9 cellular contexts compared by ENCODE assay signal in genomic region chr2:145158051-145158586, GRCh38.
DNase-seq lines count a peak whose midpoint lies in the region; ATAC-seq and TF ChIP-seq lines count a peak whose summit lies in the region.
"Had no signal": no experiment of that assay in that cellular context is flagged by ENCODE, and none has a peak within 500 bp of the region (broad histone marks: within the 10 kb centered on the region; RNA-seq: fewer than 3 reads in every experiment).

No MANE protein-coding gene starts in this region.

- 44 to 47% methylated on average over 2 of the region's 2 CpGs for WGBS in tibial nerve, 2 donors

- H3K36me3 Mint-ChIP-seq in activated T-helper 1 cell treated with anti-CD3 and anti-CD28 coated beads, Interleukin-12 subunit alpha, Interleukin-12 subunit beta, Interleukin-2, Interleukin-4 antibody, amounts not matched to agents 30 ng/mL and 10 ng/mL and 1 ng/mL, durations not matched to agents 14 hours and 24 hours and 36 hours (ENCODE audit: low read depth), result no peaks in the 10 kb centered on the region

- no peaks in the 10 kb centered on the region for H3K4me1 Mint-ChIP-seq in activated T-helper 1 cell treated with anti-CD3 and anti-CD28 coated beads, Interleukin-12 subunit alpha, Interleukin-12 subunit beta, Interleukin-2, Interleukin-4 antibody, amounts not matched to agents 30 ng/mL and 10 ng/mL and 1 ng/mL, durations not matched to agents 14 hours and 24 hours and 36 hours (ENCODE audit: low read depth)

- TF ChIP-seq POLR2A in tibial nerve (IDR thresholded peaks at IDR 0.05), result no peak

- no peaks in the 10 kb centered on the region for H3K27me3 ChIP-seq in left lung
- H3K27me3 ChIP-seq in tibial nerve, result no peaks in the 10 kb centered on the region

- peaks cover 3% of the 10 kb centered on the region for H3K9me3 Mint-ChIP-seq in activated T-helper 1 cell treated with anti-CD3 and anti-CD28 coated beads, Interleukin-12 subunit alpha, Interleukin-12 subunit beta, Interleukin-2, Interleukin-4 antibody, amounts not matched to agents 30 ng/mL and 10 ng/mL and 1 ng/mL, durations not matched to agents 14 hours and 24 hours and 36 hours

- H3K4me3 ChIP-seq in astrocyte of the spinal cord (ENCODE audit: low read depth, low read length), result no peak overlapping the region
- no peak overlapping the region for H3K4me3 ChIP-seq in left lung
- no peak overlapping the region for H3K4me3 ChIP-seq in tibial nerve

- TF ChIP-seq CTCF in astrocyte of the spinal cord (IDR thresholded peaks at IDR 0.05; ENCODE audit: low read depth, low read length) (no peak), left lung (IDR thresholded peaks at IDR 0.05) (no peak), tibial nerve (IDR thresholded peaks at IDR 0.05) (no peak)

- H3K27ac Mint-ChIP-seq in activated T-helper 1 cell treated with anti-CD3 and anti-CD28 coated beads, Interleukin-12 subunit alpha, Interleukin-12 subunit beta, Interleukin-2, Interleukin-4 antibody, amounts not matched to agents 30 ng/mL and 10 ng/mL and 1 ng/mL, durations not matched to agents 14 hours and 24 hours and 36 hours, result no peak overlapping the region

- in situ Hi-C loops in astrocyte of the spinal cord (cut with HindIII; ENCODE audit: low sequenced_read_pairs), result no loop called here

- no peak overlapping the region for H3K4me3 Mint-ChIP-seq in activated T-helper 1 cell treated with anti-CD3 and anti-CD28 coated beads, Interleukin-12 subunit alpha, Interleukin-12 subunit beta, Interleukin-2, Interleukin-4 antibody, amounts not matched to agents 30 ng/mL and 10 ng/mL and 1 ng/mL, durations not matched to agents 14 hours and 24 hours and 36 hours

- intact Hi-C loops in left lung (cut with DNase I), result no loop called here
- intact Hi-C loops in activated T-helper 1 cell treated with anti-CD3 and anti-CD28 coated beads, Interleukin-12 subunit alpha, Interleukin-12 subunit beta, Interleukin-2, Interleukin-4 antibody, amounts not matched to agents 30 ng/mL and 10 ng/mL and 1 ng/mL, durations not matched to agents 14 hours and 24 hours and 36 hours (cut with micrococcal nuclease), result no loop called here

- H3K36me3 ChIP-seq in left lung, result no peaks in the 10 kb centered on the region
- H3K36me3 ChIP-seq in tibial nerve, result no peaks in the 10 kb centered on the region

- ATAC-seq in left lung, result peak; percentile 90
- no peak for ATAC-seq in GM21528 (IDR thresholded peaks at IDR 0.05; ENCODE audit: low FRiP score, unreplicated experiment)

- peak; percentile 19 for DNase-seq in HuH-7 (ENCODE audit: low spot score)
- DNase-seq in astrocyte of the spinal cord (ENCODE audit: low read depth, low spot score), result peak; percentile 88
- DNase-seq in left lung, result peak; percentile 18 to 35
- peak; percentile 58 to 80 for DNase-seq in tibial nerve (ENCODE audit: low spot score in 2 of 2)
- DNase-seq in DMS114 treated with DMSO at 0.1 percent for 48 hours (lab: John Stamatoyannopoulos, UW; ENCODE audit: unreplicated experiment), result no peak
- DNase-seq in activated T-helper 1 cell treated with anti-CD3 and anti-CD28 coated beads, Interleukin-12 subunit alpha, Interleukin-12 subunit beta, Interleukin-2, Interleukin-4 antibody, amounts not matched to agents 30 ng/mL and 10 ng/mL and 1 ng/mL, durations not matched to agents 14 hours and 24 hours and 36 hours (ENCODE audit: low spot score), result no peak
- DNase-seq: NCI-H1048, T-helper 9 cell had no signal

- peak in 1 of 2 donors; percentile 82 for TF ChIP-seq EP300 in tibial nerve (IDR thresholded peaks at IDR 0.05)

- peak overlapping the region in 1 of 2 donors; percentile 33 for H3K27ac ChIP-seq in left lung
- peak overlapping the region in 2 of 4 donors; percentile 9 to 54 for H3K27ac ChIP-seq in tibial nerve

- H3K9me3 ChIP-seq in left lung (peaks cover 0 to 5% of the 10 kb centered on the region in 2 donors), tibial nerve (peaks cover 0 to under 1% (median 0%) of the 10 kb centered on the region in 4 donors)

- no peaks in the 10 kb centered on the region for H3K4me1 ChIP-seq in left lung
- peaks cover 0 to 28% (median 6%) of the 10 kb centered on the region in 4 donors for H3K4me1 ChIP-seq in tibial nerve

- no peaks in the 10 kb centered on the region for H3K27me3 Mint-ChIP-seq in activated T-helper 1 cell treated with anti-CD3 and anti-CD28 coated beads, Interleukin-12 subunit alpha, Interleukin-12 subunit beta, Interleukin-2, Interleukin-4 antibody, amounts not matched to agents 30 ng/mL and 10 ng/mL and 1 ng/mL, durations not matched to agents 14 hours and 24 hours and 36 hours (ENCODE audit: insufficient read depth)

Comparison
In these comparisons a context has a peak if more than half of its experiments do, and no peak if none do; other contexts are left out.
1. DNase-seq: peak in HuH-7 (single experiment), astrocyte of the spinal cord (single experiment), left lung (2 of 2) and tibial nerve (2 of 2); none in DMS114 treated with DMSO at 0.1 percent for 48 hours (single experiment) and activated T-helper 1 cell treated with anti-CD3 and anti-CD28 coated beads, Interleukin-12 subunit alpha, Interleukin-12 subunit beta, Interleukin-2, Interleukin-4 antibody, amounts not matched to agents 30 ng/mL and 10 ng/mL and 1 ng/mL, durations not matched to agents 14 hours and 24 hours and 36 hours (single experiment).